Comparison of ENCODE assay signal across 33 cellular contexts in genomic region chr9:75699625-75700251, GRCh38.
"Had no signal": no experiment of that assay in that cellular context is flagged by ENCODE, and none has a peak within 500 bp of the region (broad histone marks: within the 10 kb centered on the region; RNA-seq: fewer than 3 reads in every experiment).

No MANE protein-coding gene starts in this region.

- H3K4me1 ChIP-seq: adrenal gland, body of pancreas, breast epithelium had no signal

- H3K27me3 ChIP-seq: adrenal gland, body of pancreas, brain microvascular endothelial cell, breast epithelium had no signal

- H3K36me3 ChIP-seq: adrenal gland, brain microvascular endothelial cell, breast epithelium had no signal

- H3K27ac ChIP-seq: adrenal gland, body of pancreas, brain microvascular endothelial cell, breast epithelium, VCaP had no signal

- H3K4me3 ChIP-seq: adrenal gland, body of pancreas, breast epithelium had no signal

- ATAC-seq: activated CD8-positive, alpha-beta T cell treated with anti-CD3 and anti-CD28 coated beads for 36 hours; activated naive CD4-positive, alpha-beta T cell treated with anti-CD3 and anti-CD28 coated beads, Interleukin-2, amount 50 U/mL, for 72 hours; activated T-cell treated with anti-CD3 and anti-CD28 coated beads, Interleukin-2, amount 50 U/mL, for 4 hours; activated T-cell treated with anti-CD3 and anti-CD28 coated beads, Interleukin-2, amount 50 U/mL, for 72 hours; activated T-helper 17 cell treated with anti-CD3 and anti-CD28 coated beads, Interleukin-2, amount 50 U/mL, for 72 hours; body of pancreas had no signal

- H3K9me3 ChIP-seq: adrenal gland, body of pancreas, breast epithelium had no signal

- DNase-seq: activated B cell treated with CpG ODN at 0.5 μM for 24 hours; activated CD4-positive, alpha-beta memory T cell treated with anti-CD3 and anti-CD28 coated beads for 36 hours; activated CD4-positive, alpha-beta T cell treated with anti-CD3 and anti-CD28 coated beads for 4 hours; activated CD4-positive, alpha-beta T cell treated with anti-CD3 and anti-CD28 coated beads, Interleukin-2, amount 10 ng/mL, durations not matched to agents 24 days and 14 days; activated CD4-positive, alpha-beta T cell treated with anti-CD3 and anti-CD28 coated beads, Interleukin-2, amount 50 U/mL, for 1 hour; activated CD4-positive, alpha-beta T cell treated with anti-CD3 and anti-CD28 coated beads, Interleukin-2, amount 50 U/mL, for 4 hours; activated CD4-positive, CD25-positive, alpha-beta regulatory T cell treated with anti-CD3 and anti-CD28 coated beads, Interleukin-2, amount 50 U/mL, for 72 hours; activated CD8-positive, alpha-beta memory T cell treated with anti-CD3 and anti-CD28 coated beads, Interleukin-2, amount 50 U/mL, for 4 hours; activated CD8-positive, alpha-beta T cell treated with anti-CD3 and anti-CD28 coated beads for 36 hours; activated effector memory CD4-positive, alpha-beta T cell treated with anti-CD3 and anti-CD28 coated beads, Interleukin-2, amount 50 U/mL, for 16 hours; activated gamma-delta T cell treated with Interleukin-2 at 50 U/mL for 16 hours; activated naive CD4-positive, alpha-beta T cell; activated naive CD4-positive, alpha-beta T cell treated with anti-CD3 and anti-CD28 coated beads for 36 hours; activated naive CD4-positive, alpha-beta T cell treated with anti-CD3 and anti-CD28 coated beads, Interleukin-2, amount 50 U/mL, for 16 hours; activated naive CD8-positive, alpha-beta T cell treated with anti-CD3 and anti-CD28 coated beads for 36 hours; activated T-cell treated with anti-CD3 and anti-CD28 coated beads for 4 hours; activated T-cell treated with anti-CD3 and anti-CD28 coated beads, Interleukin-2, amount 50 U/mL, for 1 hour; activated T-cell treated with anti-CD3 and anti-CD28 coated beads, Interleukin-2, amount 50 U/mL, for 4 hours; activated T-cell treated with anti-CD3 and anti-CD28 coated beads, Interleukin-2, amount 50 U/mL, for 72 hours; amniotic stem cell; aorta; body of pancreas; brain microvascular endothelial cell; central memory CD4-positive, alpha-beta T cell; SW 1271; T-helper 1 cell; T-helper 2 cell; T-helper 9 cell had no signal
